In the genomic region with DNA sequence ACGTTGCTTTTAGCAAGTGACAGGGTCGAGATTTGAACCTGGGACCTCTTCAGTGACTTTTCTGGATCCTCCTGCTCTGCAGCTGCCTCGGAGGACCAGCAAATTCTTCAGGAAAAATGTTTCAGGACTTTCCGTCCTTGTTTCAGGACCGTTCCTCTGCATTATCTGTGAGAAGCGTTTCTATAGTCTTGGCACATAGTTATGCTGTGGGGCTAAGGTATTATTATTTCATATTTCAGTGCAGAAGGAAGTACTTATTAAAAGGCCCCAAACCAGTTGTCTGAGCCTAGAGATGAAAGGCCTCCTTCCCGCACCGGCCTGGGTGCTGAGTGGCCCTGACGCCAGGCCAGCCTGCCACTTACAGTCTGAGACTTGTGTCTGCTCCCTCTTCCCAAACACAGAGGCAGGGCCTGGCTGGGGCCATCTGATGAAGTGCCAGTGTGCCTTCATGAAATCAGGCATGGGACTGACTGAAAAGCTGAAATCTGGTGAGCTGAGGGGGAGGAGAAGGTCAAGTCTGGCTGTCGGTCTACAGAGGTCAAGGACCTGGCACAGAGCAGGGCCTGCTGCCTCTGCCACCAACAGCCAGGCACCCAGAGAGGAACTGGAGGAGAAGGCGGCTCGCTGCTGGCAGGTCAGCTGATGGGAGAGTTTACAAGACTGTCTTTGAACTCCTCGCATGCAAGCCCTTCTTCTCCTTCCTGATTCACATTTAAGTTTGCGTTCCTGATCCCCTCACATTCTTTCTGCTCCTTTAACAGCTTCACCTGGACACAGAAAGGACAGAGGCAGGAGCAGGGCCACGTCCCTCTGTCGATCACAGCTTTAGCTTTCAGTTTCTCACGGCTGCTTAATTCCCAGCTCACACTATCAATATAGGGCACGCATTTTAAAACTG, we compare ENCODE assay signal across 8 cellular contexts. TPM values are rescaled to one million over a fixed set of nuclear protein-coding genes. Genes with fewer than 3 reads are reported as not detected.
DNase-seq lines count a peak whose midpoint lies in the region; ATAC-seq lines count a peak whose summit lies in the region.

No MANE protein-coding gene starts in this region.

- DNase-seq in Ammon's horn (ENCODE audit: low spot score) (peak; percentile 91), fibroblast of gingiva (ENCODE audit: low read depth) (peak; percentile 41), occipital lobe (lab: John Stamatoyannopoulos, UW) (peak; percentile 54), NCI-H1092 treated with DMSO at 0.1 percent for 48 hours (lab: John Stamatoyannopoulos, UW) (no peak), NCI-H1048 (lab: John Stamatoyannopoulos, UW) (no peak)
- DNase-seq in activated CD4-positive, CD25-positive, alpha-beta regulatory T cell treated with anti-CD3 and anti-CD28 coated beads, Interleukin-2, amount 50 U/mL, for 72 hours: peak; percentile 38

- ATAC-seq in GM19043 (IDR thresholded peaks at IDR 0.05; ENCODE audit: low read depth, unreplicated experiment) (peak; percentile 68), HG03175 (IDR thresholded peaks at IDR 0.05; ENCODE audit: unreplicated experiment) (peak; percentile 85)

RNA-seq across cellular contexts. Expression of gene QKI, which starts 8.9 kb away (rescaled TPM):
- total RNA-seq in occipital lobe: 305 TPM

Comparison
In these comparisons a context has a peak if more than half of its experiments do, and no peak if none do; other contexts are left out.
1. DNase-seq: peak in Ammon's horn (single experiment), activated CD4-positive, CD25-positive, alpha-beta regulatory T cell treated with anti-CD3 and anti-CD28 coated beads, Interleukin-2, amount 50 U/mL, for 72 hours (single experiment), fibroblast of gingiva (single experiment) and occipital lobe (single experiment); none in NCI-H1092 treated with DMSO at 0.1 percent for 48 hours (single experiment) and NCI-H1048 (single experiment).